In genomic region chr2:25293958-25294513, GRCh38 we compare ENCODE assay signal across 7 cellular contexts. TPM values are rescaled to one million over a fixed set of nuclear protein-coding genes. Genes with fewer than 3 reads are reported as not detected.
A peak's percentile ranks its signal among the peaks of the same experiment; 100 is the strongest.
DNase-seq lines count a peak whose midpoint lies in the region; ATAC-seq and TF ChIP-seq lines count a peak whose summit lies in the region.

No MANE protein-coding gene starts in this region.

- peaks cover 32% of the 10 kb centered on the region for H3K4me1 Mint-ChIP-seq in T-helper 17 cell

- peaks cover 2% of the 10 kb centered on the region for H3K36me3 Mint-ChIP-seq in T-helper 17 cell (ENCODE audit: low read depth)

- H3K36me3 ChIP-seq in left ventricle myocardium inferior: peaks cover 17% of the 10 kb centered on the region
- peaks cover 1 to 24% (median 17%) of the 10 kb centered on the region in 4 donors for H3K36me3 ChIP-seq in stomach

- TF ChIP-seq CTCF in left ventricle myocardium inferior (IDR thresholded peaks at IDR 0.05; ENCODE audit: borderline replicate concordance) (no peak), stomach (IDR thresholded peaks at IDR 0.05) (no peak), GM10266 (IDR thresholded peaks at IDR 0.05; ENCODE audit: control insufficient read depth, insufficient read depth, low read depth, missing control alignments) (no peak)

- H3K27ac ChIP-seq in left ventricle myocardium inferior (replicated peaks): peak overlapping the region; percentile 98
- peak overlapping the region; percentile 71 to 85 (median 81) for H3K27ac ChIP-seq in stomach

- no peak for DNase-seq in T-helper 17 cell
- DNase-seq in left ventricle myocardium inferior: no peak
- DNase-seq in stomach: no peak
- no peak for DNase-seq in stimulated activated CD8-positive, alpha-beta memory T cell treated with anti-CD3 and anti-CD28 coated beads, Interleukin-4, amount 100 ng/mL, for 48 hours
- no peak for DNase-seq in GM10266 (ENCODE audit: extremely low spot score)
- no peak for DNase-seq in glomerular visceral epithelial cell (ENCODE audit: extremely low spot score)

- H3K4me3 ChIP-seq in left ventricle myocardium inferior (peak overlapping the region; percentile 57), stomach (no peak overlapping the region)

- intact Hi-C loops in left ventricle myocardium inferior (cut with micrococcal nuclease) (no loop called here), stomach (cut with DNase I; ENCODE audit: low total_unique reads) (no loop called here)

- no peak for TF ChIP-seq EP300 in stomach (IDR thresholded peaks at IDR 0.05)

- no peaks in the 10 kb centered on the region for H3K27me3 ChIP-seq in left ventricle myocardium inferior (ENCODE audit: low read depth)
- no peaks in the 10 kb centered on the region for H3K27me3 ChIP-seq in stomach

- ATAC-seq in GM21825 (IDR thresholded peaks at IDR 0.05; ENCODE audit: unreplicated experiment): peak; percentile 1
- no peak for ATAC-seq in T-helper 17 cell

- peak overlapping the region; percentile 47 for H3K4me3 Mint-ChIP-seq in T-helper 17 cell

- H3K27ac Mint-ChIP-seq in T-helper 17 cell: peak overlapping the region; percentile 96

- no peaks in the 10 kb centered on the region for H3K27me3 Mint-ChIP-seq in T-helper 17 cell

- 63 to 86% (median 77%) methylated on average over 10 to 11 of the region's 11 CpGs for WGBS in stomach, 5 donors

- TF ChIP-seq POLR2A in stomach (IDR thresholded peaks at IDR 0.05): no peak

- H3K4me1 ChIP-seq in left ventricle myocardium inferior (peaks cover 71% of the 10 kb centered on the region), stomach (peaks cover 28 to 68% (median 37%) of the 10 kb centered on the region in 4 donors)

- H3K9me3 ChIP-seq in T-helper 17 cell (ENCODE audit: control insufficient read depth, low read length, poor library complexity, severe bottlenecking) (no peaks in the 10 kb centered on the region), left ventricle myocardium inferior (replicated peaks) (no peaks in the 10 kb centered on the region), stomach (no peaks in the 10 kb centered on the region)

RNA-seq across cellular contexts. Expression of gene DNMT3A, which starts 47.7 kb away (rescaled TPM):
- total RNA-seq in T-helper 17 cell (10 to 100 TPM; 62.8 to 67.6 TPM), left ventricle myocardium inferior (16.5 TPM), stomach (10 to 100 TPM in 4 of 5 donors, 1 to 10 TPM in 1; 6.4 to 47.4 (median 21.9) TPM)
- 10 to 100 TPM in 1 of 3 donors, 1 to 10 TPM in 2; 3.4 to 10.1 (median 5.1) TPM for polyA plus RNA-seq in stomach
